Comparison of ENCODE assay signal across 31 cellular contexts in the genomic region with DNA sequence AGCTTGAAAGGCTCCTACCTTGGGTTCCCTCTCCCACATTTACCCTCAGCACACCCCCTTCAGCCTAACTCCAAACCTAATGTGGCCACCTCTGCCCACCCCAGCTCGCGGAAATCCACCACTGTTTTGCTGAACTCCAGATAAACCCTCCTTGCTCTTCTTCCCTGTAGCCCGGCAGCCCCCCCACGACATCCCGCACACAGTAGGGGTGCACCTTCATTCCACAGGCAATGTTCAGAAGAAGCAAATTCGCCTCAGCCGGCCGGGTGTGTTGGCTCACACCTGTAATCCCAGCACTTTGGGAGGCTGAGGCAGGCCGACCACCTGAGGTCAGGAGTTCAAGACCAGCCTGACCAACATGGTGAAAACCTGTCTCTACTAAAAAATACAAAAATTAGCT.
"Had no signal": no experiment of that assay in that cellular context is flagged by ENCODE, and none has a peak within 500 bp of the region (broad histone marks: within the 10 kb centered on the region; RNA-seq: fewer than 3 reads in every experiment).

No MANE protein-coding gene starts in this region.

- ATAC-seq: activated CD8-positive, alpha-beta memory T cell treated with anti-CD3 and anti-CD28 coated beads, Interleukin-2, amount 10 ng/mL, durations not matched to agents 7 days and 5 days; activated CD8-positive, alpha-beta T cell treated with anti-CD3 and anti-CD28 coated beads, Interleukin-2, amount 10 ng/mL, durations not matched to agents 7 days and 5 days; activated naive CD8-positive, alpha-beta T cell treated with anti-CD3 and anti-CD28 coated beads, Interleukin-2, amount 50 U/mL, for 24 hours; foreskin keratinocyte; heart left ventricle; left lung; lower lobe of right lung; sciatic nerve; stimulated activated naive CD8-positive, alpha-beta T cell treated with anti-CD3 and anti-CD28 coated beads, Interleukin-15, Interleukin-2, amounts not matched to agents 100 U/mL and 50 U/mL, for 24 hours; T-helper 17 cell; upper lobe of right lung had no signal

- H3K27me3 Mint-ChIP-seq: dendritic cell treated with granulocyte-macrophage colony-stimulating factor and Interleukin-4, amounts not matched to agents 40 ng/mL and 50 ng/mL, for 4 days had no signal

- H3K36me3 ChIP-seq: breast epithelium, lower lobe of right lung, prostate gland, thoracic aorta had no signal

- H3K27ac ChIP-seq: breast epithelium, foreskin keratinocyte, left lung, neutrophil, prostate gland, skin epidermis, thoracic aorta, upper lobe of right lung had no signal

- H3K9me3 Mint-ChIP-seq: activated naive CD4-positive, alpha-beta T cell treated with anti-CD3 and anti-CD28 coated beads, Interleukin-2, amount 50 U/mL, for 24 hours; activated naive CD8-positive, alpha-beta T cell treated with anti-CD3 and anti-CD28 coated beads, Interleukin-2, amount 50 U/mL, for 24 hours; activated T-helper 2 cell treated with anti-CD3 and anti-CD28 coated beads, Interferon-gamma antibody, Interleukin-2, Interleukin-4, amounts not matched to agents 10 μg/mL and 5 μg/mL and 100 μg/mL, durations not matched to agents 14 hours and 24 hours and 36 hours; dendritic cell treated with granulocyte-macrophage colony-stimulating factor and Interleukin-4, amounts not matched to agents 40 ng/mL and 50 ng/mL, for 4 days; nephron had no signal

- H3K36me3 Mint-ChIP-seq: activated CD8-positive, alpha-beta memory T cell treated with anti-CD3 and anti-CD28 coated beads, Interleukin-2, amount 10 ng/mL, durations not matched to agents 7 days and 5 days; activated naive CD4-positive, alpha-beta T cell treated with anti-CD3 and anti-CD28 coated beads, Interleukin-2, amount 50 U/mL, for 24 hours had no signal

- H3K9me3 ChIP-seq: breast epithelium, esophagus muscularis mucosa, heart left ventricle, left lung, lower lobe of right lung, neutrophil, prostate gland, thoracic aorta, upper lobe of right lung had no signal

- H3K27me3 ChIP-seq: breast epithelium, esophagus muscularis mucosa, foreskin keratinocyte, heart left ventricle, left lung, neutrophil, upper lobe of right lung had no signal

- H3K4me3 ChIP-seq: breast epithelium, esophagus muscularis mucosa, heart left ventricle, left lung, lower lobe of right lung, prostate gland, skin epidermis, thoracic aorta, upper lobe of right lung had no signal

- H3K27ac Mint-ChIP-seq: activated CD8-positive, alpha-beta memory T cell treated with anti-CD3 and anti-CD28 coated beads, Interleukin-2, amount 10 ng/mL, durations not matched to agents 7 days and 5 days; activated CD8-positive, alpha-beta T cell treated with anti-CD3 and anti-CD28 coated beads, Interleukin-2, amount 10 ng/mL, durations not matched to agents 7 days and 5 days; activated naive CD4-positive, alpha-beta T cell treated with anti-CD3 and anti-CD28 coated beads, Interleukin-2, amount 50 U/mL, for 24 hours; activated naive CD8-positive, alpha-beta T cell treated with anti-CD3 and anti-CD28 coated beads, Interleukin-2, amount 50 U/mL, for 24 hours; activated T-helper 2 cell treated with anti-CD3 and anti-CD28 coated beads, Interferon-gamma antibody, Interleukin-2, Interleukin-4, amounts not matched to agents 10 μg/mL and 5 μg/mL and 100 μg/mL, durations not matched to agents 14 hours and 24 hours and 36 hours; dendritic cell treated with granulocyte-macrophage colony-stimulating factor and Interleukin-4, amounts not matched to agents 40 ng/mL and 50 ng/mL, for 4 days; T-helper 17 cell had no signal

- DNase-seq: activated CD4-positive, alpha-beta T cell treated with anti-CD3 and anti-CD28 coated beads for 1 hour; activated CD4-positive, alpha-beta T cell treated with anti-CD3 and anti-CD28 coated beads, Interleukin-2, amount 50 U/mL, for 1 hour; activated CD8-positive, alpha-beta memory T cell treated with anti-CD3 and anti-CD28 coated beads, Interleukin-2, amount 10 ng/mL, durations not matched to agents 7 days and 5 days; activated CD8-positive, alpha-beta T cell treated with anti-CD3 and anti-CD28 coated beads, Interleukin-2, amount 10 ng/mL, durations not matched to agents 7 days and 5 days; activated naive CD8-positive, alpha-beta T cell treated with anti-CD3 and anti-CD28 coated beads, Interleukin-2, amount 50 U/mL, for 24 hours; activated T-cell treated with anti-CD3 and anti-CD28 coated beads, Interleukin-2, amount 50 U/mL, for 48 hours; amygdala; central memory CD4-positive, alpha-beta T cell; foreskin keratinocyte; heart left ventricle; kidney glomerular epithelial cell; left lung; lower lobe of right lung; mesendoderm; retina; stimulated activated CD4-positive, alpha-beta T cell treated with anti-CD3 and anti-CD28 coated beads, Interleukin-12 subunit alpha, Interleukin-12 subunit beta, amount 100 ng/mL, for 4 hours; stimulated activated CD4-positive, alpha-beta T cell treated with anti-CD3 and anti-CD28 coated beads, Interleukin-4, amount 100 ng/mL, for 1 hour; stimulated activated naive CD8-positive, alpha-beta T cell treated with anti-CD3 and anti-CD28 coated beads, Interleukin-15, Interleukin-2, amounts not matched to agents 100 U/mL and 50 U/mL, for 24 hours; T-helper 17 cell; upper lobe of right lung had no signal

- H3K4me1 Mint-ChIP-seq: activated CD8-positive, alpha-beta memory T cell treated with anti-CD3 and anti-CD28 coated beads, Interleukin-2, amount 10 ng/mL, durations not matched to agents 7 days and 5 days; T-helper 17 cell had no signal

- H3K4me3 Mint-ChIP-seq: activated CD8-positive, alpha-beta memory T cell treated with anti-CD3 and anti-CD28 coated beads, Interleukin-2, amount 10 ng/mL, durations not matched to agents 7 days and 5 days; activated CD8-positive, alpha-beta T cell treated with anti-CD3 and anti-CD28 coated beads, Interleukin-2, amount 10 ng/mL, durations not matched to agents 7 days and 5 days; activated naive CD4-positive, alpha-beta T cell treated with anti-CD3 and anti-CD28 coated beads, Interleukin-2, amount 50 U/mL, for 24 hours; activated naive CD8-positive, alpha-beta T cell treated with anti-CD3 and anti-CD28 coated beads, Interleukin-2, amount 50 U/mL, for 24 hours; dendritic cell treated with granulocyte-macrophage colony-stimulating factor and Interleukin-4, amounts not matched to agents 40 ng/mL and 50 ng/mL, for 4 days; nephron; T-helper 17 cell had no signal
